24 cellular contexts compared by ENCODE assay signal in the genomic region with DNA sequence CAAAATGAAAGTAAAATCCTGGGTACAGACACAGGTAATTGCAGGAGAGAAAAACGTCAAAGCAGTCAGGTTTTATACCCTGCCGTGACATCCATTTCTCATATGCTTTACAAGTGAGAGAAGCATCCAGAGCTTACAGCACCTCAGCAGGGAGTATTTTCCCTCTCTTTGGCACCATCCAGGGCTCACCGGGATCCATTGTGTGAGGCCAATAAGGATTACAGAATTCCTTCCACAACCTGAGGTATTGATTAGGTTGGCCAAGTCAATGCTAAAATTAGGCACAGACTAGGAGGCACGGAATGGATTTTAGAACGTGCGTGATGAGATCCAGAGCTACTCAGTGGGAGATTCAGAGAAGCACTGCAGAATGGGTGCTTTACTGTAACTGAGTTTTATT.
"Had no signal": no experiment of that assay in that cellular context is flagged by ENCODE, and none has a peak within 500 bp of the region (broad histone marks: within the 10 kb centered on the region; RNA-seq: fewer than 3 reads in every experiment).

No MANE protein-coding gene starts in this region.

- H3K27ac Mint-ChIP-seq: activated B cell treated with CpG ODN at 0.5 μM for 24 hours; activated CD4-positive, alpha-beta T cell treated with anti-CD3 and anti-CD28 coated beads for 36 hours; activated naive CD4-positive, alpha-beta T cell treated with anti-CD3 and anti-CD28 coated beads for 36 hours; activated naive CD8-positive, alpha-beta T cell treated with anti-CD3 and anti-CD28 coated beads, Interleukin-2, amount 10 ng/mL, durations not matched to agents 7 days and 5 days; memory B cell; stimulated activated naive CD8-positive, alpha-beta T cell treated with anti-CD3 and anti-CD28 coated beads, Interleukin-15, Interleukin-2, amounts not matched to agents 100 ng/mL and 50 ng/mL, for 24 hours had no signal

- H3K36me3 ChIP-seq: right lobe of liver, uterus had no signal

- H3K4me3 Mint-ChIP-seq: activated B cell treated with CpG ODN at 0.5 μM for 24 hours; activated CD4-positive, alpha-beta T cell treated with anti-CD3 and anti-CD28 coated beads for 36 hours; activated naive CD4-positive, alpha-beta T cell treated with anti-CD3 and anti-CD28 coated beads for 36 hours; activated naive CD8-positive, alpha-beta T cell treated with anti-CD3 and anti-CD28 coated beads, Interleukin-2, amount 10 ng/mL, durations not matched to agents 7 days and 5 days; memory B cell; stimulated activated naive CD8-positive, alpha-beta T cell treated with anti-CD3 and anti-CD28 coated beads, Interleukin-15, Interleukin-2, amounts not matched to agents 100 ng/mL and 50 ng/mL, for 24 hours had no signal

- H3K36me3 Mint-ChIP-seq: activated naive CD8-positive, alpha-beta T cell treated with anti-CD3 and anti-CD28 coated beads, Interleukin-2, amount 10 ng/mL, durations not matched to agents 7 days and 5 days; memory B cell had no signal

- H3K4me1 Mint-ChIP-seq: activated B cell treated with CpG ODN at 0.5 μM for 24 hours; activated CD4-positive, alpha-beta T cell treated with anti-CD3 and anti-CD28 coated beads for 36 hours; activated naive CD8-positive, alpha-beta T cell treated with anti-CD3 and anti-CD28 coated beads, Interleukin-2, amount 10 ng/mL, durations not matched to agents 7 days and 5 days; memory B cell had no signal

- H3K27me3 ChIP-seq: right lobe of liver, uterus had no signal

- H3K4me1 ChIP-seq: parathyroid adenoma, right lobe of liver had no signal

- H3K9ac ChIP-seq: parathyroid adenoma had no signal

- H3K4me3 ChIP-seq: right lobe of liver, skin epidermis, uterus had no signal

- H3K9me3 ChIP-seq: right lobe of liver, uterus had no signal

- ATAC-seq: activated CD4-positive, alpha-beta T cell treated with anti-CD3 and anti-CD28 coated beads for 36 hours; left cardiac atrium; right lobe of liver had no signal

- H3K27me3 Mint-ChIP-seq: activated B cell treated with CpG ODN at 0.5 μM for 24 hours; activated CD4-positive, alpha-beta T cell treated with anti-CD3 and anti-CD28 coated beads for 36 hours; activated naive CD8-positive, alpha-beta T cell treated with anti-CD3 and anti-CD28 coated beads, Interleukin-2, amount 10 ng/mL, durations not matched to agents 7 days and 5 days; memory B cell; stimulated activated naive CD8-positive, alpha-beta T cell treated with anti-CD3 and anti-CD28 coated beads, Interleukin-15, Interleukin-2, amounts not matched to agents 100 ng/mL and 50 ng/mL, for 24 hours had no signal

- DNase-seq: activated B cell treated with CpG ODN at 0.5 μM for 24 hours; activated CD4-positive, alpha-beta T cell treated with anti-CD3 and anti-CD28 coated beads for 36 hours; activated CD4-positive, alpha-beta T cell treated with anti-CD3 and anti-CD28 coated beads, Interleukin-2, amount 50 U/mL, for 48 hours; activated CD8-positive, alpha-beta memory T cell treated with anti-CD3 and anti-CD28 coated beads, Interleukin-2, amount 50 U/mL, for 48 hours; activated naive CD4-positive, alpha-beta T cell treated with anti-CD3 and anti-CD28 coated beads for 36 hours; activated naive CD8-positive, alpha-beta T cell treated with anti-CD3 and anti-CD28 coated beads, Interleukin-2, amount 10 ng/mL, durations not matched to agents 7 days and 5 days; activated T-cell treated with anti-CD3 and anti-CD28 coated beads, Interleukin-2, amount 50 U/mL, for 48 hours; amniotic stem cell; cerebellar nuclear complex; cortex of kidney; effector CD4-positive, alpha-beta T cell; erythroblast; foreskin fibroblast; left cardiac atrium; nucleus accumbens; right lobe of liver; stimulated activated CD4-positive, alpha-beta T cell treated with anti-CD3 and anti-CD28 coated beads, Interleukin-1b, Interleukin-23, amount 100 ng/mL, for 48 hours; T-helper 1 cell; trophoblast cell; uterus had no signal

- H3K27ac ChIP-seq: parathyroid adenoma, right lobe of liver, skin epidermis, uterus had no signal

- H3K9me3 Mint-ChIP-seq: activated B cell treated with CpG ODN at 0.5 μM for 24 hours; activated naive CD4-positive, alpha-beta T cell treated with anti-CD3 and anti-CD28 coated beads for 36 hours; activated naive CD8-positive, alpha-beta T cell treated with anti-CD3 and anti-CD28 coated beads, Interleukin-2, amount 10 ng/mL, durations not matched to agents 7 days and 5 days; memory B cell had no signal
